8 cellular contexts compared by ENCODE assay signal in the genomic region with DNA sequence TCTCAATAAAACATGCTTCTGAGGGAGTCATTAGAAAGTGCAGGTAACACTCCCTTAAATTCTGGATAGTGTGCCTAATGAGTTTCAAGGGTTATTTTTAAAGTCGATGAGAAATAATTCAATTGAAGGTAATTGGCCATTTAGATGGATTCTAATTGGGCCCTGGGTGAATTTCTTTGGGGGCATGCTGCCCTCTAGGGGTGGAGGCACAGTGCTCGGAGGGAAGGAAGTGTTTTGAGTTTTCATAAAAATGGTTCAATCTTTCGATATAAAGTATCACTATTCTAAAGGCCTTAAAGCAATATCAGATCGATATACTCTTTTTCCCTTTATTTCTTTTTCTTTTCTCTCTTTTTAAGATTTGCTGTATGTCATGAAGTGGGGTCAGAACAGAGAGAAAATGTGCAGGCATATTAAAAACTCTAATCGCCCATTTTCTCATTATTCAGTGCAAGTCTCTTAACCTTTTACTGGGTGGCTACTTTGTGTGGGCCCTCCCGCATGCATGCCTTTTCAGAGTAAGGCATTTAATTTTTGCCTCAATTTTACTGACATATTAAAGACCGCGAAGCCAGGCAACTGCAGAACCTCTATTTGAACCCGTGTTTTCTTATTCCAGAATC.
A peak's percentile ranks its signal among the peaks of the same experiment; 100 is the strongest.
DNase-seq lines count a peak whose midpoint lies in the region; ATAC-seq and TF ChIP-seq lines count a peak whose summit lies in the region.

No MANE protein-coding gene starts in this region.

- ATAC-seq in GM21515 (IDR thresholded peaks at IDR 0.05; ENCODE audit: unreplicated experiment) (no peak), GM19463 (IDR thresholded peaks at IDR 0.05; ENCODE audit: unreplicated experiment) (no peak)

- TF ChIP-seq CTCF in epithelial cell of esophagus (IDR thresholded peaks at IDR 0.05; ENCODE audit: insufficient read depth, low read depth, low read length, missing control alignments): peak; percentile 88

- peak; percentile 35 for DNase-seq in NCI-H2171 treated with DMSO at 0.1 percent for 48 hours (lab: John Stamatoyannopoulos, UW)
- DNase-seq in NCI-H2171 (lab: John Stamatoyannopoulos, UW): no peak
- DNase-seq in HuH-7 (ENCODE audit: low spot score): peak; percentile 14
- peak; percentile 26 for DNase-seq in RPMI8226
- DNase-seq in epithelial cell of esophagus (ENCODE audit: low read depth): peak; percentile 37
- peak; percentile 19 for DNase-seq in putamen (ENCODE audit: low spot score)

- no peak overlapping the region for H3K4me3 ChIP-seq in epithelial cell of esophagus (ENCODE audit: low read length)
